Comparison of ENCODE assay signal across 8 cellular contexts in the genomic region with DNA sequence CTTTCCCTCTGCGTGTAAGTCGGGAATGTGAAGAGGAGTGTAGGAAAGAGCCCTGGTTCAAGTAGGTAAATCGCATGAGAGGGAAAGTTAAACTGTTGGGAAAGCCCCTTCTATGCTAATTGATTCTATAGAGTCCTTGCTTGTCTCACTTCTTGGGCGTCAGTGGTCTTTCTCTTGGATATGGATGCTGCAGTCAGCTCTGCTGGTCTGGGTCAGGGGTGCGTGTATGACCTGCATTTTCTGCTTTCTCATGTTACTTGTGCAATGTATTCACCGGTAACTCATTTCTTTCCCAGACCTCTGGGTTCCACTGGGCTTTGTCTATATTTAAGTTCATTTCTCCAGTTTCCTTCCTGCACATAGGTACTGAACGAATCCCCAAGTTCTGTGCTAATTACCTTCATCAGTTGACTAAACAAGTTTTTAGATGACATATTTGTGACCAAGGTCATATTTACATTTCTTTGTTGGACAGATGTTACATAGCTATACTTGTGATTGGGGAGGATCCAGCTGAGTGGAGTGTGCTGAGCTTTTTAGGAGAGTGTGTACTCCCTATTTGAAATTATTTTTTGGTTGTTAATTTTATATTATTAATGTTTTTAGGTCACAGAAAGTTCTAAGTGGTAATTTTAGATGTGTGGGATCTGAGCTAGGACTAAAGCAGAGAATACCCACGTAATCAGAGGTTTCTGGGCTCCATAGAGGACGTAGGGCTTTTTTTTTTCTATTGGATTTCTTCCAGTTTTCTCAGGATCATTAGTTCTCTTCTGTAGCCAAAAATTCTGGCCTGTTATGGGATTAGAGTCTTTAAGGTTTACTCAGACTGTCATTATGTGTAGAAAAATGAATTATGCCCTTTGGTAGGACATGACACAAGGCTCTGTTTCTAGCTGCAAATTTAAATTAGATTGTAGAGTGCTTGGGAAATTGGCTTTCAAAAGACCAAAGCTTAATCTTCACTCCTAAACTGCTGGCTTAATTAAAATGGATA. TPM values are rescaled to one million over a fixed set of nuclear protein-coding genes. Genes with fewer than 3 reads are reported as not detected.
A peak's percentile ranks its signal among the peaks of the same experiment; 100 is the strongest.
DNase-seq lines count a peak whose midpoint lies in the region; ATAC-seq, FAIRE-seq and TF ChIP-seq lines count a peak whose summit lies in the region.

No MANE protein-coding gene starts in this region.

- H3K9ac ChIP-seq in PC-3 (ENCODE audit: low read length), result peak overlapping the region; percentile 98

- no peaks in the 10 kb centered on the region for H3F3A ChIP-seq in PC-3 (ENCODE audit: low read length, unreplicated experiment)

- H3K27ac ChIP-seq in PC-3 (ENCODE audit: low read length), result peak overlapping the region; percentile 91
- peak overlapping the region; percentile 98 for H3K27ac ChIP-seq in thoracic aorta

- no peak overlapping the region for H2AFZ ChIP-seq in PC-3 (ENCODE audit: low read length)

- DNase-seq in ACHN, result peak; percentile 39
- no peak for DNase-seq in GM12891 (ENCODE audit: insufficient read length, low spot score)
- DNase-seq in PC-3, result peak; percentile 47
- peak; percentile 59 to 72 for DNase-seq in cardiac fibroblast (ENCODE audit: low read depth in 2 of 2)
- DNase-seq in lower leg skin (ENCODE audit: low spot score in 2 of 2), result no peak
- no peak for DNase-seq in thoracic aorta (ENCODE audit: low spot score)

- no peak for ATAC-seq in PC-3
- ATAC-seq in thoracic aorta (ENCODE audit: insufficient number of reproducible peaks, low FRiP score, low read depth), result no peak
- ATAC-seq in GM18505 (IDR thresholded peaks at IDR 0.05; ENCODE audit: unreplicated experiment), result no peak
- ATAC-seq in HG03520 (IDR thresholded peaks at IDR 0.05; ENCODE audit: unreplicated experiment), result no peak

- WGBS in lower leg skin, 2 donors, result 0% methylated on average over 9 of the region's 9 CpGs

- POLR2A ChIA-PET in PC-3 (lab: Charles Lee; ENCODE audit: unreplicated experiment), result no interaction called here

- in situ Hi-C loops in ACHN (cut with HindIII; ENCODE audit: low pct_ligation_motif_present, low pct_unique_long_range_greater_than_20kb, low sequenced_read_pairs), result no loop called here

- H3K4me1 ChIP-seq in PC-3 (ENCODE audit: insufficient read depth, low read length), result peaks cover 58% of the 10 kb centered on the region
- peaks cover 44 to 64% of the 10 kb centered on the region in 2 donors for H3K4me1 ChIP-seq in thoracic aorta (ENCODE audit: control insufficient read depth in 1 of 2, low read depth in 2 of 2)

- TSS peak; percentile 31 for BruUV-seq in PC-3 (replicated peaks; lab: Mats Ljungman, UMichigan)

- FAIRE-seq in GM12891 (lab: Jason Lieb, UNC), result peak; percentile 56

- no peaks in the 10 kb centered on the region for H3K9me2 ChIP-seq in PC-3 (replicated peaks; ENCODE audit: low read length)

- H4K20me1 ChIP-seq in PC-3 (ENCODE audit: low read length), result peaks cover 70% of the 10 kb centered on the region

- CTCF ChIA-PET in PC-3 (lab: Charles Lee), result interaction anchor here (0.6 to 1.5 kb wide), 2 partner anchors 24 to 104 kb away, joined by 4 to 5 read pairs; no protein-coding TSS in a partner anchor

- no peak for TF ChIP-seq CTCF in PC-3 (conservative IDR thresholded peaks at IDR 0.05; ENCODE audit: low read depth, low read length)
- TF ChIP-seq CTCF in cardiac fibroblast (IDR thresholded peaks at IDR 0.05; ENCODE audit: low read depth, low read length), result no peak
- TF ChIP-seq CTCF in lower leg skin (IDR thresholded peaks at IDR 0.05), result no peak
- TF ChIP-seq CTCF in thoracic aorta (IDR thresholded peaks at IDR 0.05), result no peak

- TF ChIP-seq POLR2A in GM12891 (IDR thresholded peaks at IDR 0.05; ENCODE audit: low read depth, low read length), result peak; percentile 51
- TF ChIP-seq POLR2A in lower leg skin (IDR thresholded peaks at IDR 0.05), result no peak
- TF ChIP-seq POLR2A in GM18505 (IDR thresholded peaks at IDR 0.05; ENCODE audit: borderline replicate concordance, extremely low read depth, insufficient read depth, insufficient read length), result no peak

- peak overlapping the region; percentile 94 for H3K4me2 ChIP-seq in PC-3 (ENCODE audit: low read length)

- H3K27me3 ChIP-seq in PC-3 (ENCODE audit: low read length), result no peaks in the 10 kb centered on the region
- H3K27me3 ChIP-seq in thoracic aorta (replicated peaks; ENCODE audit: insufficient read depth), result no peaks in the 10 kb centered on the region

- no peaks in the 10 kb centered on the region for H3K9me3 ChIP-seq in PC-3 (ENCODE audit: low read length)
- H3K9me3 ChIP-seq in thoracic aorta, result no peaks in the 10 kb centered on the region

- intact Hi-C loops in PC-3 (cut with micrococcal nuclease) (loop anchor here (1.0 kb wide), 1 partner anchor 23 kb away; no protein-coding TSS in a partner anchor), lower leg skin (cut with DNase I; ENCODE audit: low total_unique reads) (no loop called here)

- H3K36me3 ChIP-seq in PC-3 (ENCODE audit: low read depth, low read length) (peaks cover 17% of the 10 kb centered on the region), thoracic aorta (no peaks in the 10 kb centered on the region)

- H3K4me3 ChIP-seq in PC-3 (ENCODE audit: low read length), result peak overlapping the region; percentile 94
- H3K4me3 ChIP-seq in cardiac fibroblast (replicated peaks in 1 of 2; ENCODE audit: low read depth in 2 of 2, low read length in 2 of 2), result peak overlapping the region; percentile 92 to 96
- peak overlapping the region; percentile 95 for H3K4me3 ChIP-seq in lower leg skin (ENCODE audit: low read depth, poor library complexity, severe bottlenecking)
- H3K4me3 ChIP-seq in thoracic aorta, result peak overlapping the region; percentile 82

- H3K79me2 ChIP-seq in PC-3 (ENCODE audit: low read length), result peaks cover 88% of the 10 kb centered on the region

TF ChIP-seq in GM12891, 5 proteins besides CTCF, POLR2A, EP300 and RAD21:
- TF ChIP-seq PAX5 (IDR thresholded peaks at IDR 0.05; ENCODE audit: insufficient read depth, low read length, severe bottlenecking) (no peak), TAF1 (IDR thresholded peaks at IDR 0.05; ENCODE audit: low read depth, low read length) (0 out of 2 replicates have a peak, but pooled peaks have one; percentile 22), POLR2AphosphoS5 (IDR thresholded peaks at IDR 0.05; ENCODE audit: low read depth, low read length) (peak; percentile 33; the same call in 1 of the 2 replicates), POU2F2 (IDR thresholded peaks at IDR 0.05; ENCODE audit: low read depth, low read length) (peak; percentile 80), SPI1 (IDR thresholded peaks at IDR 0.05; ENCODE audit: low read depth, low read length) (no peak)

RNA-seq across cellular contexts. Expression of a gene that starts 1.6 kb away (rescaled TPM):
- 36.4 TPM for polyA plus RNA-seq in GM12891 (2012; ENCODE audit: low read depth, missing spikeins)
- total RNA-seq in PC-3 (2014; rRNA removed) (64.9 and 74.9 TPM in 2 replicates), lower leg skin (10 to 100 TPM; 77.8 to 88.1 (median 80.3) TPM), thoracic aorta (100 to 1,000 TPM; 102 to 131 TPM)

RNA-seq across cellular contexts. Expression of a gene that starts 36.2 kb away (rescaled TPM):
- 37.6 TPM for polyA plus RNA-seq in GM12891 (2012; ENCODE audit: low read depth, missing spikeins)
- 45.3 and 65.5 TPM in 2 replicates for total RNA-seq in PC-3 (2014; rRNA removed)
- 10 to 100 TPM; 19.8 to 37.6 (median 27.0) TPM for total RNA-seq in lower leg skin
- 10 to 100 TPM; 11.9 to 31.9 TPM for total RNA-seq in thoracic aorta

Comparison
In these comparisons a context has a peak if more than half of its experiments do, and no peak if none do; other contexts are left out.
1. DNase-seq: peak in ACHN (single experiment), PC-3 (single experiment) and cardiac fibroblast (2 of 2); none in GM12891 (single experiment), lower leg skin (0 of 2) and thoracic aorta (single experiment).
2. Peak in every context shown above with its lines, with median percentiles within 50 percentile points of each other: H3K4me3 ChIP-seq.